1 cellular context compared by ENCODE assay signal in genomic region chr3:100411091-100411982, GRCh38.
TF ChIP-seq lines count a peak whose summit lies in the region.

No MANE protein-coding gene starts in this region.

TF ChIP-seq in HepG2, 621 proteins besides CTCF, POLR2A, EP300 and RAD21 (continued from another document and continues in another):
- TF ChIP-seq, protein P1, sequence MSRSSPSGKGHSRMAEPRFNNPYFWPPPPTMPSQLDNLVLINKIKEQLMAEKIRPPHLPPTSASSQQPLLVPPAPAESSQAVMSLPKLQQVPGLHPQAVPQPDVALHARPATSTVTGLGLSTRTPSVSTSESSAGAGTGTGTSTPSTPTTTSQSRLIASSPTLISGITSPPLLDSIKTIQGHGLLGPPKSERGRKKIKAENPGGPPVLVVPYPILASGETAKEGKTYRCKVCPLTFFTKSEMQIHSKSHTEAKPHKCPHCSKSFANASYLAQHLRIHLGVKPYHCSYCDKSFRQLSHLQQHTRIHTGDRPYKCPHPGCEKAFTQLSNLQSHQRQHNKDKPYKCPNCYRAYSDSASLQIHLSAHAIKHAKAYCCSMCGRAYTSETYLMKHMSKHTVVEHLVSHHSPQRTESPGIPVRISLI (CRISPR knock-in tag; IDR thresholded peaks at IDR 0.05; ENCODE audit: borderline replicate concordance), result no peak
- no peak for TF ChIP-seq ZSCAN22 (CRISPR knock-in tag; IDR thresholded peaks at IDR 0.05)
- no peak for TF ChIP-seq GPBP1L1 (CRISPR knock-in tag; IDR thresholded peaks at IDR 0.05)
- no peak for TF ChIP-seq ZNF724P (CRISPR knock-in tag; IDR thresholded peaks at IDR 0.05; ENCODE audit: borderline replicate concordance)
- TF ChIP-seq NFRKB (IDR thresholded peaks at IDR 0.05), result no peak
- no peak for TF ChIP-seq FOXK2 (IDR thresholded peaks at IDR 0.05)
- no peak for TF ChIP-seq ZSCAN29 (CRISPR knock-in tag; conservative IDR thresholded peaks at IDR 0.05)
- TF ChIP-seq ZNF235 (CRISPR knock-in tag; IDR thresholded peaks at IDR 0.05; ENCODE audit: borderline replicate concordance), result no peak
- TF ChIP-seq SOX6 (IDR thresholded peaks at IDR 0.05), result no peak
- peak; percentile 58; the same call in 1 of the 2 replicates for TF ChIP-seq SOX6 (CRISPR knock-in tag; IDR thresholded peaks at IDR 0.05)
- TF ChIP-seq ZNF674 (CRISPR knock-in tag; IDR thresholded peaks at IDR 0.05; ENCODE audit: low read depth), result no peak
- no peak for TF ChIP-seq ZNF841 (CRISPR knock-in tag; IDR thresholded peaks at IDR 0.05; ENCODE audit: borderline replicate concordance)
- TF ChIP-seq ZNF343 (CRISPR knock-in tag; IDR thresholded peaks at IDR 0.05), result no peak
- TF ChIP-seq BRCA1 (CRISPR knock-in tag; IDR thresholded peaks at IDR 0.05), result no peak
- TF ChIP-seq KLF16 (CRISPR knock-in tag; IDR thresholded peaks at IDR 0.05), result no peak
- peak; percentile 55; the same call in 1 of the 2 replicates for TF ChIP-seq FOXO1 (CRISPR knock-in tag; IDR thresholded peaks at IDR 0.05)
- no peak for TF ChIP-seq RXRA (CRISPR knock-in tag; IDR thresholded peaks at IDR 0.05)
- no peak for TF ChIP-seq ZNF136 (CRISPR knock-in tag; IDR thresholded peaks at IDR 0.05; ENCODE audit: low read depth)
- no peak for TF ChIP-seq ZNF879 (CRISPR knock-in tag; IDR thresholded peaks at IDR 0.05)
- TF ChIP-seq KAT8 (CRISPR knock-in tag; IDR thresholded peaks at IDR 0.05), result peak; percentile 34; the same call in 1 of the 2 replicates
- TF ChIP-seq KIAA2018 (CRISPR knock-in tag; IDR thresholded peaks at IDR 0.05; ENCODE audit: borderline replicate concordance), result no peak
- no peak for TF ChIP-seq ATF4 (CRISPR knock-in tag; IDR thresholded peaks at IDR 0.05)
- no peak for TF ChIP-seq ZNF780A (CRISPR knock-in tag; IDR thresholded peaks at IDR 0.05)
- no peak for TF ChIP-seq CHD2 (IDR thresholded peaks at IDR 0.05; ENCODE audit: low read depth, low read length)
- no peak for TF ChIP-seq PHF20 (CRISPR knock-in tag; IDR thresholded peaks at IDR 0.05)
- TF ChIP-seq GABPA (IDR thresholded peaks at IDR 0.05; ENCODE audit: low read depth, low read length), result no peak
- peak; percentile 12; the same call in 1 of the 2 replicates for TF ChIP-seq GABPA (CRISPR knock-in tag; IDR thresholded peaks at IDR 0.05; ENCODE audit: low read depth)
- TF ChIP-seq ZNF557 (CRISPR knock-in tag; IDR thresholded peaks at IDR 0.05), result no peak
- no peak for TF ChIP-seq ZBTB37 (CRISPR knock-in tag; IDR thresholded peaks at IDR 0.05)
- TF ChIP-seq ZBED4 (CRISPR knock-in tag; IDR thresholded peaks at IDR 0.05; ENCODE audit: borderline replicate concordance), result no peak
- no peak for TF ChIP-seq KDM5B (CRISPR knock-in tag; IDR thresholded peaks at IDR 0.05; ENCODE audit: borderline replicate concordance)
- no peak for TF ChIP-seq TAF15 (IDR thresholded peaks at IDR 0.05; ENCODE audit: low read depth, low read length, poor library complexity, severe bottlenecking)
- no peak for TF ChIP-seq ZNF333 (CRISPR knock-in tag; IDR thresholded peaks at IDR 0.05; ENCODE audit: borderline replicate concordance)
- no peak for TF ChIP-seq SNAI1 (CRISPR knock-in tag; IDR thresholded peaks at IDR 0.05; ENCODE audit: borderline replicate concordance)
- TF ChIP-seq MED8 (CRISPR knock-in tag; IDR thresholded peaks at IDR 0.05; ENCODE audit: insufficient replicate concordance), result no peak
- no peak for TF ChIP-seq ZNF431 (CRISPR knock-in tag; IDR thresholded peaks at IDR 0.05; ENCODE audit: borderline replicate concordance, low read depth)
- no peak for TF ChIP-seq XRCC5 (optimal IDR thresholded peaks at IDR 0.05; ENCODE audit: low read length)
- no peak for TF ChIP-seq ZFP41 (CRISPR knock-in tag; IDR thresholded peaks at IDR 0.05; ENCODE audit: borderline replicate concordance)
- no peak for TF ChIP-seq RFXANK (CRISPR knock-in tag; IDR thresholded peaks at IDR 0.05)
- no peak; the same call in 1 of the 2 replicates for TF ChIP-seq THAP11 (CRISPR knock-in tag; IDR thresholded peaks at IDR 0.05)
- TF ChIP-seq SIN3A (IDR thresholded peaks at IDR 0.05; ENCODE audit: borderline replicate concordance, low read depth, low read length), result no peak
- TF ChIP-seq ZNF776 (CRISPR knock-in tag; IDR thresholded peaks at IDR 0.05), result no peak
- TF ChIP-seq ARID2 (CRISPR knock-in tag; IDR thresholded peaks at IDR 0.05; ENCODE audit: borderline replicate concordance), result no peak
- TF ChIP-seq RCOR2 (CRISPR knock-in tag; IDR thresholded peaks at IDR 0.05), result 0 out of 2 replicates have a peak, but pooled peaks have one; percentile 24
- no peak for TF ChIP-seq SOX13 (IDR thresholded peaks at IDR 0.05)
- TF ChIP-seq SOX13 (CRISPR knock-in tag; conservative IDR thresholded peaks at IDR 0.05 in 1 of 2, IDR thresholded peaks at IDR 0.05 in 1 of 2), result peak in 1 of 2 experiments; percentile 58; a peak in 2 of 4 replicates
- TF ChIP-seq SMARCE1 (IDR thresholded peaks at IDR 0.05; ENCODE audit: borderline replicate concordance), result no peak
- TF ChIP-seq ZBTB42 (CRISPR knock-in tag; IDR thresholded peaks at IDR 0.05), result no peak
- TF ChIP-seq NFYB (CRISPR knock-in tag; IDR thresholded peaks at IDR 0.05), result no peak
- TF ChIP-seq ZNF839 (CRISPR knock-in tag; IDR thresholded peaks at IDR 0.05; ENCODE audit: borderline replicate concordance), result no peak
- 0 out of 2 replicates have a peak, but pooled peaks have one; percentile 18 for TF ChIP-seq CREM (IDR thresholded peaks at IDR 0.05)
- TF ChIP-seq CREM (CRISPR knock-in tag; IDR thresholded peaks at IDR 0.05), result no peak
- TF ChIP-seq ZKSCAN1 (IDR thresholded peaks at IDR 0.05; ENCODE audit: low read length), result no peak
- TF ChIP-seq, protein P2, sequence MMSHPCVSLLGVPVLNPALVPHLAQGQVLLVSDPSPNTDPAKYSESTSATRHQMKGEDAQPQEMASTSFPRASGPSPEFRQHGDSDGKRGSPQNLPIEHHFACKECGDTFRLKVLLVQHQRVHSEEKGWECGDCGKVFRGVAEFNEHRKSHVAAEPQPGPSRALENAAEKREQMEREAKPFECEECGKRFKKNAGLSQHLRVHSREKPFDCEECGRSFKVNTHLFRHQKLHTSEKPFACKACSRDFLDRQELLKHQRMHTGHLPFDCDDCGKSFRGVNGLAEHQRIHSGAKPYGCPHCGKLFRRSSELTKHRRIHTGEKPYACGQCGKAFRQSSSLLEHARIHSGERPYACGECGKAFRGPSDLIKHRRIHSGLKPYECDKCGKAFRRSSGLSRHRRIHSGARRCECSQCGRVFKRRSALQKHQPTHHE (CRISPR knock-in tag; IDR thresholded peaks at IDR 0.05; ENCODE audit: borderline replicate concordance), result no peak
- peak; percentile 28; the same call in 1 of the 2 replicates for TF ChIP-seq NR2C2 (CRISPR knock-in tag; IDR thresholded peaks at IDR 0.05; ENCODE audit: borderline replicate concordance)
- TF ChIP-seq SPEN (CRISPR knock-in tag; IDR thresholded peaks at IDR 0.05; ENCODE audit: low read depth), result no peak
